In genomic region chr11:1310772-1311468, GRCh38 we compare ENCODE assay signal across 8 cellular contexts. TPM values are rescaled to one million over a fixed set of nuclear protein-coding genes. Genes with fewer than 3 reads are reported as not detected.
DNase-seq lines count a peak whose midpoint lies in the region; ATAC-seq and TF ChIP-seq lines count a peak whose summit lies in the region.

No MANE protein-coding gene starts in this region.

- no peak for DNase-seq in GM12864 (ENCODE audit: low read depth)
- no peak for DNase-seq in RWPE2 (ENCODE audit: low spot score)
- no peak for DNase-seq in MCF 10A (ENCODE audit: unreplicated experiment)
- DNase-seq in NCI-H2227 (lab: John Stamatoyannopoulos, UW; ENCODE audit: unreplicated experiment): no peak
- no peak for DNase-seq in putamen (ENCODE audit: low spot score)
- no peak for DNase-seq in mucosa of gallbladder (ENCODE audit: low spot score)

- H3K9me3 ChIP-seq in RWPE2 (ENCODE audit: severe bottlenecking): no peaks in the 10 kb centered on the region

- H3K27me3 ChIP-seq in RWPE2 (ENCODE audit: insufficient read depth, poor library complexity, severe bottlenecking): no peaks in the 10 kb centered on the region

- BruUV-seq in MCF 10A (replicated peaks; lab: Mats Ljungman, UMichigan): no TSS peak

- H3K4me1 Mint-ChIP-seq in MCF 10A (ENCODE audit: insufficient read depth, unreplicated experiment): peaks cover 8% of the 10 kb centered on the region

- CTCF ChIA-PET in MCF 10A (lab: Yijun Ruan, JAX): interaction anchor here (0.6 kb wide), 1 partner anchor 23 kb away, joined by 4 read pairs; no protein-coding TSS in a partner anchor

- peak overlapping the region; percentile 74 for H3K4me3 Mint-ChIP-seq in MCF 10A (ENCODE audit: unreplicated experiment)

- H3K36me3 Mint-ChIP-seq in MCF 10A (ENCODE audit: insufficient read depth, unreplicated experiment): peaks cover 6% of the 10 kb centered on the region

- no peaks in the 10 kb centered on the region for H3K36me3 ChIP-seq in RWPE2 (ENCODE audit: low read depth)

- ATAC-seq in RWPE2 (ENCODE audit: low read depth) (no peak), GM19023 (IDR thresholded peaks at IDR 0.05; ENCODE audit: unreplicated experiment) (no peak)

- H3K4me1 ChIP-seq in RWPE2 (ENCODE audit: insufficient read depth, poor library complexity, severe bottlenecking): peaks cover 15% of the 10 kb centered on the region

- intact Hi-C loops in MCF 10A (cut with micrococcal nuclease): no loop called here

- no peaks in the 10 kb centered on the region for H3K9me3 Mint-ChIP-seq in MCF 10A (ENCODE audit: unreplicated experiment)

- peak overlapping the region; percentile 87 for H3K27ac Mint-ChIP-seq in MCF 10A (ENCODE audit: low read depth, unreplicated experiment)

- TF ChIP-seq CTCF in GM12864 (IDR thresholded peaks at IDR 0.05; ENCODE audit: low read depth, low read length, missing control alignments) (peak; percentile 10), RWPE2 (IDR thresholded peaks at IDR 0.05; ENCODE audit: poor library complexity, severe bottlenecking) (no peak), MCF 10A (IDR thresholded peaks at IDR 0.05; ENCODE audit: unreplicated experiment) (no peak)

- H3K4me3 ChIP-seq in GM12864 (ENCODE audit: low read depth, low read length) (peak overlapping the region; percentile 72), RWPE2 (ENCODE audit: severe bottlenecking) (peak overlapping the region; percentile 91), skin epidermis (peak overlapping the region in 5 of 7 experiments; percentile 74 to 99 (median 94))

- POLR2A ChIA-PET in MCF 10A (lab: Yijun Ruan, JAX): interaction anchor here (0.7 to 4.3 kb wide), 6 partner anchors 9 to 222 kb away, joined by 3 to 25 read pairs (median 5); no protein-coding TSS in a partner anchor

- H3K27me3 Mint-ChIP-seq in MCF 10A (ENCODE audit: insufficient read depth, unreplicated experiment): no peaks in the 10 kb centered on the region

- no peak overlapping the region for H3K27ac ChIP-seq in RWPE2 (ENCODE audit: poor library complexity, severe bottlenecking)
- H3K27ac ChIP-seq in skin epidermis: peak overlapping the region in 12 of 21 experiments; percentile 84 to 98 (median 96)

RNA-seq across cellular contexts. Expression of gene TOLLIP, which starts 1.5 kb away (rescaled TPM):
- total RNA-seq in MCF 10A (2022) (58.5 and 58.8 TPM in 2 replicates), mucosa of gallbladder (139 TPM)
